Comparison of ENCODE assay signal across 1 cellular context in genomic region chr12:46523446-46523845, GRCh38.
TF ChIP-seq lines count a peak whose summit lies in the region.

No MANE protein-coding gene starts in this region.

TF ChIP-seq in HepG2, 621 proteins besides CTCF, POLR2A, EP300 and RAD21 (continued from another document):
- no peak for TF ChIP-seq ZNF609 (CRISPR knock-in tag; IDR thresholded peaks at IDR 0.05; ENCODE audit: borderline replicate concordance)
TF ChIP-seq in HepG2: peak in this region for 12.
